In the genomic region with DNA sequence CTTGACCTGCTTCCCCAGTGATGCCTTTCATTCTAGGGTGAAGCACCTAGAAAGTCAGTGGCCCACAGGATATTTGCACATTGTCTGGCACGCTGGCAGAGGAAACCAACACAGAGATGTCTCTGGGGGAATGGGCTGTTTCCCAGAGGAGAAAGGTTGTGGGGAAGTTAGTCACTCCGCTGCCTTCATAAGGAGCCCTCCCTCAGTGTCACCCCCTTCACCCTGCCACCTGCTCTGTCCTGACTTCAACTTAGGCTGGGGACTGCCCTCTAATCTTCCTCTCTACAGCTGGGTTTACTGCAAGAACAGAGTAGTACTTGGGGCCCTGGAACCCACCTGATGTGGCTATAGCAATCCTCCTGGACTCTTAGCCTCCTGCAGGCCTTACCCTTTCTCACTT, we compare ENCODE assay signal across 22 cellular contexts. TPM values are rescaled to one million over a fixed set of nuclear protein-coding genes. Genes with fewer than 3 reads are reported as not detected.
"Had no signal": no experiment of that assay in that cellular context is flagged by ENCODE, and none has a peak within 500 bp of the region (broad histone marks: within the 10 kb centered on the region; RNA-seq: fewer than 3 reads in every experiment).

No MANE protein-coding gene starts in this region.

- H3K4me3 ChIP-seq: ascending aorta, breast epithelium, ovary, right lobe of liver, smooth muscle cell, testis, upper lobe of right lung had no signal

- H3K36me3 ChIP-seq: breast epithelium, ovary, right lobe of liver had no signal

- H3K9me3 ChIP-seq: ascending aorta, breast epithelium, ovary, right lobe of liver, testis, upper lobe of right lung had no signal

- H3K27ac ChIP-seq: ascending aorta, breast epithelium, ovary, right lobe of liver, testis, upper lobe of right lung had no signal

- ATAC-seq: activated T-cell treated with anti-CD3 and anti-CD28 coated beads, Interleukin-2, amount 50 U/mL, for 72 hours; effector memory CD8-positive, alpha-beta T cell; left lobe of liver; right lobe of liver; upper lobe of right lung had no signal

- DNase-seq: activated CD4-positive, alpha-beta T cell treated with anti-CD3 and anti-CD28 coated beads, Interleukin-2, amount 50 U/mL, for 4 hours; activated CD4-positive, CD25-positive, alpha-beta regulatory T cell treated with anti-CD3 and anti-CD28 coated beads, Interleukin-2, amount 50 U/mL, for 72 hours; activated effector memory CD4-positive, alpha-beta T cell treated with anti-CD3 and anti-CD28 coated beads, Interleukin-2, amount 50 U/mL, for 16 hours; activated naive CD4-positive, alpha-beta T cell treated with anti-CD3 and anti-CD28 coated beads, Interleukin-2, amount 50 U/mL, for 16 hours; activated T-cell treated with anti-CD3 and anti-CD28 coated beads, Interleukin-2, amount 50 U/mL, for 72 hours; effector memory CD8-positive, alpha-beta T cell; foreskin fibroblast; hippocampal formation; islet precursor cell; mammary epithelial cell; naive B cell; ovary; stimulated activated CD4-positive, alpha-beta T cell treated with anti-CD3 and anti-CD28 coated beads, Interleukin-4, amount 100 ng/mL, for 1 hour; testis; upper lobe of right lung had no signal

- H3K27me3 ChIP-seq: ascending aorta, breast epithelium, ovary, right lobe of liver, testis, upper lobe of right lung had no signal

RNA-seq across cellular contexts. Expression of a gene that starts 44.2 kb away (rescaled TPM):
- total RNA-seq: activated CD8-positive, alpha-beta memory T cell treated with anti-CD3 and anti-CD28 coated beads for 36 hours; T-helper 1 cell treated with Interleukin-12 subunit alpha and Interleukin-12 subunit beta and Interleukin-4 antibody, amounts not matched to agents 30 ng/mL and 1 ng/mL, for 36 hours had no signal
